Comparison of ENCODE assay signal across 8 cellular contexts in genomic region chr10:31603245-31604087, GRCh38.
A peak's percentile ranks its signal among the peaks of the same experiment; 100 is the strongest.
DNase-seq lines count a peak whose midpoint lies in the region; ATAC-seq and TF ChIP-seq lines count a peak whose summit lies in the region.

No MANE protein-coding gene starts in this region.

- 5 to 7% (median 5%) methylated on average over 50 to 67 of the region's 67 CpGs for WGBS in stomach, 5 donors

- H3K36me3 Mint-ChIP-seq in neural progenitor cell: no peaks in the 10 kb centered on the region

- peak overlapping the region; percentile 96 for H3K27ac Mint-ChIP-seq in neural progenitor cell

- TF ChIP-seq POLR2A in stomach (IDR thresholded peaks at IDR 0.05): no peak

- H3K9me3 Mint-ChIP-seq in neural progenitor cell: peaks cover 2% of the 10 kb centered on the region

- no peaks in the 10 kb centered on the region for H3F3A ChIP-seq in neural progenitor cell (ENCODE audit: low read depth)

- peak overlapping the region; percentile 84 for H3K4me2 ChIP-seq in neural progenitor cell

- H3K4me3 Mint-ChIP-seq in neural progenitor cell: peak overlapping the region; percentile 91

- H2AFZ ChIP-seq in neural progenitor cell (replicated peaks): peak overlapping the region; percentile 81

- H3K9me3 ChIP-seq in KOPT-K1 (ENCODE audit: insufficient read depth, low read length, poor library complexity, severe bottlenecking): no peaks in the 10 kb centered on the region
- H3K9me3 ChIP-seq in neural progenitor cell (ENCODE audit: low read depth): no peaks in the 10 kb centered on the region
- no peaks in the 10 kb centered on the region for H3K9me3 ChIP-seq in stomach

- TF ChIP-seq CTCF in neural progenitor cell (IDR thresholded peaks at IDR 0.05) (no peak), stomach (IDR thresholded peaks at IDR 0.05) (no peak)

- peaks cover 8% of the 10 kb centered on the region for H3K27me3 Mint-ChIP-seq in neural progenitor cell (ENCODE audit: insufficient read depth, low read depth)

- H3K36me3 ChIP-seq in KOPT-K1 (ENCODE audit: insufficient read depth, low read length) (no peaks in the 10 kb centered on the region), neural progenitor cell (no peaks in the 10 kb centered on the region), stomach (no peaks in the 10 kb centered on the region)

- peak overlapping the region; percentile 62 for H3K4me3 ChIP-seq in neural progenitor cell
- H3K4me3 ChIP-seq in stomach: peak overlapping the region; percentile 62 to 73 (median 69)

- H3K27ac ChIP-seq in KOPT-K1 (ENCODE audit: low read depth, low read length, poor library complexity, severe bottlenecking): peak overlapping the region; percentile 56
- H3K27ac ChIP-seq in neural progenitor cell: no peak overlapping the region
- peak overlapping the region; percentile 70 to 93 (median 90) for H3K27ac ChIP-seq in stomach

- peak; percentile 98 for ATAC-seq in GM21825 (IDR thresholded peaks at IDR 0.05; ENCODE audit: unreplicated experiment)

- peak; percentile 96 for DNase-seq in DMS53 treated with DMSO at 0.1 percent for 48 hours (lab: John Stamatoyannopoulos, UW; ENCODE audit: unreplicated experiment)
- peak; percentile 95 to 97 for DNase-seq in SHP77 (lab: John Stamatoyannopoulos, UW)
- peak; percentile 80 for DNase-seq in activated naive CD4-positive, alpha-beta T cell treated with Interleukin-2 at 50 U/mL for 16 hours
- DNase-seq in foreskin melanocyte: peak; percentile 85
- peak; percentile 99 for DNase-seq in neural progenitor cell (ENCODE audit: low spot score)
- DNase-seq in stomach: peak; percentile 94

- H3K4me1 ChIP-seq in neural progenitor cell: no peaks in the 10 kb centered on the region
- peaks cover 12 to 48% (median 25%) of the 10 kb centered on the region in 4 donors for H3K4me1 ChIP-seq in stomach

- H3K27me3 ChIP-seq in neural progenitor cell (no peaks in the 10 kb centered on the region), stomach (no peaks in the 10 kb centered on the region)

- peaks cover 13% of the 10 kb centered on the region for H3K4me1 Mint-ChIP-seq in neural progenitor cell

- intact Hi-C loops in stomach (cut with DNase I; ENCODE audit: low total_unique reads): no loop called here

- no peaks in the 10 kb centered on the region for H3K79me2 ChIP-seq in neural progenitor cell (ENCODE audit: low read depth)

- no peak for TF ChIP-seq EP300 in stomach (IDR thresholded peaks at IDR 0.05)

- no peak overlapping the region for H3K9ac ChIP-seq in neural progenitor cell

- H4K20me1 ChIP-seq in neural progenitor cell (ENCODE audit: low read depth): no peaks in the 10 kb centered on the region
